In genomic region chr10:103637855-103638561, GRCh38 we compare ENCODE assay signal across 10 cellular contexts.
DNase-seq lines count a peak whose midpoint lies in the region; ATAC-seq and TF ChIP-seq lines count a peak whose summit lies in the region.
"Had no signal": no experiment of that assay in that cellular context is flagged by ENCODE, and none has a peak within 500 bp of the region (broad histone marks: within the 10 kb centered on the region; RNA-seq: fewer than 3 reads in every experiment).

No MANE protein-coding gene starts in this region.

- DNase-seq in adipocyte (ENCODE audit: low read depth) (peak; percentile 64), fibroblast of the aortic adventitia (ENCODE audit: low read depth) (peak; percentile 99), upper lobe of left lung (peak in 1 of 2 donors; percentile 72), NCI-H510A treated with DMSO at 0.1 percent for 48 hours (lab: John Stamatoyannopoulos, UW) (no peak), WERI-Rb-1 (no peak), NCI-H2029 (lab: John Stamatoyannopoulos, UW) (no peak)
- DNase-seq: activated naive CD8-positive, alpha-beta T cell treated with anti-CD3 and anti-CD28 coated beads for 36 hours; kidney glomerular epithelial cell had no signal

- TF ChIP-seq EP300 in upper lobe of left lung (IDR thresholded peaks at IDR 0.05), result no peak

- peaks cover 62% of the 10 kb centered on the region for H3K4me1 ChIP-seq in adipocyte (ENCODE audit: control insufficient read depth, insufficient read depth, low read length)
- H3K4me1 ChIP-seq in mucosa of rectum (ENCODE audit: control insufficient read depth in 2 of 2, insufficient read depth in 2 of 2, low read length in 2 of 2), result peaks cover 3 to 8% of the 10 kb centered on the region in 2 donors
- H3K4me1 ChIP-seq in upper lobe of left lung, result peaks cover 5 to 28% (median 16%) of the 10 kb centered on the region in 4 donors

- no peak for TF ChIP-seq CTCF in fibroblast of the aortic adventitia (IDR thresholded peaks at IDR 0.05; ENCODE audit: insufficient read depth, low read length)
- no peak for TF ChIP-seq CTCF in upper lobe of left lung (IDR thresholded peaks at IDR 0.05)
- no peak for TF ChIP-seq CTCF in WERI-Rb-1 (IDR thresholded peaks at IDR 0.05; ENCODE audit: low read depth, low read length)

- no peak for TF ChIP-seq POLR2A in upper lobe of left lung (IDR thresholded peaks at IDR 0.05)

- 67 to 88% methylated on average over 10 to 19 of the region's 19 CpGs for WGBS in upper lobe of left lung, 2 donors

- peaks cover 70% of the 10 kb centered on the region for H3K36me3 ChIP-seq in adipocyte (ENCODE audit: control insufficient read depth, insufficient read depth, low read length, severe bottlenecking)
- peaks cover 7 to 13% of the 10 kb centered on the region in 2 donors for H3K36me3 ChIP-seq in mucosa of rectum (ENCODE audit: control insufficient read depth in 2 of 2, insufficient read depth in 2 of 2, low read length in 2 of 2)
- peaks cover 0 to 6% (median 0%) of the 10 kb centered on the region in 4 donors for H3K36me3 ChIP-seq in upper lobe of left lung
- no peaks in the 10 kb centered on the region for H3K36me3 ChIP-seq in WERI-Rb-1

- H3K9ac ChIP-seq in adipocyte (ENCODE audit: low read length) (peak overlapping the region; percentile 57), mucosa of rectum (ENCODE audit: low read depth in 1 of 2, low read length in 2 of 2) (no peak overlapping the region)

- H3K4me3 ChIP-seq in adipocyte (ENCODE audit: low read length) (peak overlapping the region; percentile 10), fibroblast of the aortic adventitia (ENCODE audit: low read depth, low read length) (peak overlapping the region; percentile 39), mucosa of rectum (ENCODE audit: low read length in 2 of 2) (no peak overlapping the region), upper lobe of left lung (no peak overlapping the region), WERI-Rb-1 (ENCODE audit: low read depth, low read length) (no peak overlapping the region)

- H3K27me3 ChIP-seq in adipocyte (replicated peaks; ENCODE audit: control insufficient read depth, insufficient read depth, low read length), result no peaks in the 10 kb centered on the region
- no peaks in the 10 kb centered on the region for H3K27me3 ChIP-seq in mucosa of rectum (ENCODE audit: control insufficient read depth in 2 of 2, insufficient read depth in 2 of 2, low read length in 2 of 2)
- H3K27me3 ChIP-seq in upper lobe of left lung, result no peaks in the 10 kb centered on the region
- H3K27me3 ChIP-seq in WERI-Rb-1 (ENCODE audit: insufficient read depth, low read depth, severe bottlenecking), result no peaks in the 10 kb centered on the region

- ATAC-seq in upper lobe of left lung (ENCODE audit: low FRiP score in 2 of 2) (peak; percentile 21 to 76), GM19463 (IDR thresholded peaks at IDR 0.05; ENCODE audit: unreplicated experiment) (no peak)

- H3K9me3 ChIP-seq in adipocyte (ENCODE audit: control insufficient read depth, low read length) (no peaks in the 10 kb centered on the region), mucosa of rectum (ENCODE audit: control insufficient read depth in 2 of 2, low read length in 2 of 2) (no peaks in the 10 kb centered on the region), upper lobe of left lung (no peaks in the 10 kb centered on the region), WERI-Rb-1 (ENCODE audit: severe bottlenecking) (no peaks in the 10 kb centered on the region)

- H3K27ac ChIP-seq in mucosa of rectum (ENCODE audit: low read depth in 2 of 2, low read length in 2 of 2) (peak overlapping the region; percentile 21 to 58), upper lobe of left lung (peak overlapping the region; percentile 6 to 71 (median 32)), WERI-Rb-1 (no peak overlapping the region)

Comparison
In these comparisons a context has a peak if more than half of its experiments do, and no peak if none do; other contexts are left out.
1. DNase-seq: peak in adipocyte (single experiment) and fibroblast of the aortic adventitia (single experiment); none in NCI-H510A treated with DMSO at 0.1 percent for 48 hours (single experiment), WERI-Rb-1 (single experiment) and NCI-H2029 (single experiment).
2. H3K4me3 ChIP-seq: peak in adipocyte (single experiment) and fibroblast of the aortic adventitia (single experiment); none in mucosa of rectum (0 of 2), upper lobe of left lung (0 of 4) and WERI-Rb-1 (single experiment).